In genomic region chr17:40648326-40648968, GRCh38 we compare ENCODE assay signal across 8 cellular contexts. TPM values are rescaled to one million over a fixed set of nuclear protein-coding genes. Genes with fewer than 3 reads are reported as not detected.
DNase-seq lines count a peak whose midpoint lies in the region; ATAC-seq and TF ChIP-seq lines count a peak whose summit lies in the region.

No MANE protein-coding gene starts in this region.

- peak overlapping the region; percentile 97 for H3K27ac ChIP-seq in foreskin keratinocyte
- H3K27ac ChIP-seq in trophoblast cell (ENCODE audit: low read depth, low read length), result peak overlapping the region; percentile 92

- intact Hi-C loops in CD14-positive monocyte (cut with micrococcal nuclease) (no loop called here), activated B cell treated with CpG ODN at 0.5 μM for 24 hours (cut with micrococcal nuclease) (loop anchor here (1.0 to 5.0 kb wide), 3 partner anchors 80 to 171 kb away; no protein-coding TSS in a partner anchor)

- peaks cover 11 to 22% of the 10 kb centered on the region in 2 donors for H3K36me3 Mint-ChIP-seq in CD14-positive monocyte
- no peaks in the 10 kb centered on the region for H3K36me3 Mint-ChIP-seq in IgD-negative memory B cell
- peaks cover 34% of the 10 kb centered on the region for H3K36me3 Mint-ChIP-seq in activated B cell treated with CpG ODN at 0.5 μM for 24 hours (ENCODE audit: low read depth)

- POLR2A ChIA-PET in activated B cell treated with CpG ODN at 0.5 μM for 24 hours (lab: Charles Lee), result interaction anchor here (0.6 to 5.8 kb wide), 16 partner anchors 15 to 1041 kb away, joined by 4 to 85 read pairs (median 8); partner anchors contain the start of genes CCR7 and EIF1

- H3K27me3 ChIP-seq in foreskin keratinocyte, result no peaks in the 10 kb centered on the region
- no peaks in the 10 kb centered on the region for H3K27me3 ChIP-seq in trophoblast cell (ENCODE audit: insufficient read depth, low read length)

- H3K4me2 ChIP-seq in trophoblast cell (ENCODE audit: low read length), result peak overlapping the region; percentile 97

- peaks cover 0 to 2% of the 10 kb centered on the region in 2 experiments for H3K36me3 ChIP-seq in trophoblast cell (ENCODE audit: control insufficient read depth in 1 of 2, insufficient read depth in 2 of 2, low read length in 2 of 2)

- no peak overlapping the region for H3K23ac ChIP-seq in trophoblast cell (ENCODE audit: low read length)

- peaks cover 27% of the 10 kb centered on the region for H3K4me1 Mint-ChIP-seq in CD14-positive monocyte
- peaks cover 16 to 26% (median 25%) of the 10 kb centered on the region in 3 donors for H3K4me1 Mint-ChIP-seq in IgD-negative memory B cell
- H3K4me1 Mint-ChIP-seq in activated B cell treated with CpG ODN at 0.5 μM for 24 hours, result peaks cover 44% of the 10 kb centered on the region

- H3K27me3 Mint-ChIP-seq in CD14-positive monocyte (ENCODE audit: low read depth in 3 of 3) (peaks cover 1 to 4% (median 3%) of the 10 kb centered on the region in 3 donors), IgD-negative memory B cell (no peaks in the 10 kb centered on the region), activated B cell treated with CpG ODN at 0.5 μM for 24 hours (no peaks in the 10 kb centered on the region)

- peak overlapping the region; percentile 95 for H3K4me3 ChIP-seq in trophoblast cell (ENCODE audit: low read depth, low read length)

- peak overlapping the region; percentile 99 for H3K9ac ChIP-seq in trophoblast cell (ENCODE audit: low read length)

- no peak overlapping the region for H2AK5ac ChIP-seq in trophoblast cell (ENCODE audit: low read length)

- H4K8ac ChIP-seq in trophoblast cell (ENCODE audit: low read depth, low read length), result peak overlapping the region; percentile 100

- H2AFZ ChIP-seq in trophoblast cell (ENCODE audit: insufficient read depth, low read length, poor library complexity), result peak overlapping the region; percentile 99

- H3K9me3 Mint-ChIP-seq in CD14-positive monocyte, result no peaks in the 10 kb centered on the region
- H3K9me3 Mint-ChIP-seq in IgD-negative memory B cell, result no peaks in the 10 kb centered on the region
- H3K9me3 Mint-ChIP-seq in activated B cell treated with CpG ODN at 0.5 μM for 24 hours, result no peaks in the 10 kb centered on the region

- no CpG with 5 or more reads among the region's 33 CpGs for WGBS in trophoblast cell (ENCODE audit: extremely low coverage, insufficient coverage, insufficient read length)

- peak overlapping the region; percentile 48 for H3K4ac ChIP-seq in trophoblast cell (ENCODE audit: low read depth, low read length)

- TF ChIP-seq CTCF in CD14-positive monocyte (IDR thresholded peaks at IDR 0.05), result no peak
- TF ChIP-seq CTCF in activated B cell treated with CpG ODN at 0.5 μM for 24 hours (IDR thresholded peaks at IDR 0.05), result no peak
- no peak for TF ChIP-seq CTCF in foreskin keratinocyte (conservative IDR thresholded peaks at IDR 0.05)

- peak overlapping the region; percentile 100 for H3K14ac ChIP-seq in trophoblast cell (ENCODE audit: low read length)

- peak overlapping the region; percentile 95 for H4K12ac ChIP-seq in trophoblast cell (ENCODE audit: low read depth, low read length)

- ATAC-seq in GM19328 (IDR thresholded peaks at IDR 0.05; ENCODE audit: unreplicated experiment) (peak; percentile 8), activated B cell treated with CpG ODN at 0.5 μM for 24 hours (ENCODE audit: low read depth) (no peak), foreskin keratinocyte (peak; percentile 62)

- H3K27ac Mint-ChIP-seq in CD14-positive monocyte (peak overlapping the region; percentile 98 to 99 (median 99)), IgD-negative memory B cell (peak overlapping the region; percentile 94 to 100 (median 98)), activated B cell treated with CpG ODN at 0.5 μM for 24 hours (peak overlapping the region; percentile 99)

- CTCF ChIA-PET in activated B cell treated with CpG ODN at 0.5 μM for 24 hours (lab: Charles Lee), result interaction anchor here (1.0 to 2.2 kb wide), 3 partner anchors 33 to 144 kb away, joined by 3 to 7 read pairs (median 5); no protein-coding TSS in a partner anchor

- H2BK12ac ChIP-seq in trophoblast cell (ENCODE audit: low read length), result no peak overlapping the region

- H2BK5ac ChIP-seq in trophoblast cell (ENCODE audit: low read depth, low read length, poor library complexity), result peak overlapping the region; percentile 99

- H3K4me3 Mint-ChIP-seq in CD14-positive monocyte (peak overlapping the region; percentile 98), IgD-negative memory B cell (peak overlapping the region; percentile 94 to 100 (median 96)), activated B cell treated with CpG ODN at 0.5 μM for 24 hours (peak overlapping the region; percentile 98)

- no peaks in the 10 kb centered on the region for H3K9me3 ChIP-seq in trophoblast cell (ENCODE audit: insufficient read depth, low read depth, low read length)

- DNase-seq in CD14-positive monocyte (ENCODE audit: low spot score) (no peak), activated B cell treated with CpG ODN at 0.5 μM for 24 hours (no peak), foreskin keratinocyte (no peak), trophoblast cell (peak in 1 of 2 donors; percentile 10), SKM-1 (lab: John Stamatoyannopoulos, UW; ENCODE audit: unreplicated experiment) (no peak), T1000 (lab: John Stamatoyannopoulos, UW) (no peak)

- peaks cover 13% of the 10 kb centered on the region for H3K79me1 ChIP-seq in trophoblast cell (ENCODE audit: low read length)

- peak overlapping the region; percentile 98 for H3K18ac ChIP-seq in trophoblast cell (ENCODE audit: low read length)

- peaks cover 11% of the 10 kb centered on the region for H3K79me2 ChIP-seq in trophoblast cell (ENCODE audit: control insufficient read depth, insufficient read depth, low read length, poor library complexity)

- H3K4me1 ChIP-seq in foreskin keratinocyte (peaks cover 16% of the 10 kb centered on the region), trophoblast cell (ENCODE audit: control insufficient read depth in 1 of 2, insufficient read depth in 2 of 2, low read length in 2 of 2) (peaks cover 4 to 7% of the 10 kb centered on the region in 2 experiments)

- peak overlapping the region; percentile 97 for H4K91ac ChIP-seq in trophoblast cell (ENCODE audit: low read depth, low read length)

- H2BK120ac ChIP-seq in trophoblast cell (ENCODE audit: insufficient read depth, low read length, poor library complexity), result peak overlapping the region; percentile 97

RNA-seq across cellular contexts. Expression of gene SMARCE1, which starts 0.8 kb away (rescaled TPM):
- polyA plus RNA-seq in CD14-positive monocyte, result 100 to 1,000 TPM; 119 to 127 TPM
- 221 TPM for polyA plus RNA-seq in IgD-negative memory B cell
- total RNA-seq in activated B cell treated with CpG ODN at 0.5 μM for 24 hours, result 140 TPM in 2 replicates
- 98.9 and 108 TPM in 2 replicates for total RNA-seq in foreskin keratinocyte
- polyA plus RNA-seq in foreskin keratinocyte, result 71.8 and 80.8 TPM in 2 replicates
- polyA plus RNA-seq in trophoblast cell (2013), result 112 and 118 TPM in 2 replicates

RNA-seq across cellular contexts. Expression of gene KRT222, which starts 16.5 kb away (rescaled TPM):
- polyA plus RNA-seq in CD14-positive monocyte (not detected), IgD-negative memory B cell (not detected), foreskin keratinocyte (1.1 and 1.5 TPM in 2 replicates)
- total RNA-seq in activated B cell treated with CpG ODN at 0.5 μM for 24 hours (not detected in 2 replicates), foreskin keratinocyte (1.6 and 1.8 TPM in 2 replicates)
- polyA plus RNA-seq in trophoblast cell (2013), result 0.08 and 0.10 TPM in 2 replicates

RNA-seq across cellular contexts. Expression of gene KRT24, which starts 55.1 kb away (rescaled TPM):
- polyA plus RNA-seq in CD14-positive monocyte, result not detected
- not detected for polyA plus RNA-seq in IgD-negative memory B cell
- total RNA-seq in activated B cell treated with CpG ODN at 0.5 μM for 24 hours, result not detected in 2 replicates
- 0.07 TPM in 1 of 2 replicates, not detected in the other for total RNA-seq in foreskin keratinocyte
- 0.04 TPM in 1 of 2 replicates, not detected in the other for polyA plus RNA-seq in foreskin keratinocyte
- 0.03 TPM in 1 of 2 replicates, not detected in the other for polyA plus RNA-seq in trophoblast cell (2013)
